Comparison of ENCODE assay signal across 26 cellular contexts in the genomic region with DNA sequence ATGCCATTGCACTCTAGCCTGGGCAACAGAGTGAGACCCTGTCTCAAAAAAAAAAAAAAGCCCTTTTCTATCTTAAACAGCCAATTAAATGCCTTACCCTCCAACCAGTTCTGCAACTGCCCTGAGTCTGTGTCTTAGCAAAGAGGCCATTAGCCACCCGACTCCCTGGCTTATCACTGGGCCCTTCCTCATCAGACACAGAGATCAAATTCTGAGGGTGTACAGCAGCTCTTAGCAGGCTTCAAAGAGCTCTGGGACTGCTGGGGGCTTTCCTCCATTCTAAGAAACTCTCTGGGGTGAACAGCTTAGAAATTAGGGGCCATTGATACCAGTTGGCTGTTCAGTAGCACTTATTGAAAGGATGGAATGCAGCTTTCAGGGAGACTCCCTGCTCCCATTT.
"Had no signal": no experiment of that assay in that cellular context is flagged by ENCODE, and none has a peak within 500 bp of the region (broad histone marks: within the 10 kb centered on the region; RNA-seq: fewer than 3 reads in every experiment).

No MANE protein-coding gene starts in this region.

- H3K27ac Mint-ChIP-seq: activated CD4-positive, alpha-beta memory T cell treated with anti-CD3 and anti-CD28 coated beads for 36 hours; activated CD4-positive, alpha-beta T cell treated with anti-CD3 and anti-CD28 coated beads, Interleukin-2, amount 10 ng/mL, durations not matched to agents 24 days and 14 days; activated T-cell treated with anti-CD3 and anti-CD28 coated beads, Interleukin-2, amount 50 U/mL, for 24 hours; naive B cell; stimulated activated effector memory CD8-positive, alpha-beta T cell treated with anti-CD3 and anti-CD28 coated beads, Interleukin-12 subunit alpha, Interleukin-12 subunit beta, amount 100 ng/mL, for 72 hours; stimulated activated naive CD8-positive, alpha-beta T cell treated with anti-CD3 and anti-CD28 coated beads, Interleukin-15, Interleukin-2, amounts not matched to agents 100 ng/mL and 50 ng/mL, for 24 hours; T-helper 1 cell treated with Interleukin-12 subunit alpha and Interleukin-12 subunit beta and Interleukin-4 antibody, amounts not matched to agents 30 μg/mL and 1 μg/mL, for 36 hours had no signal

- H3K36me3 Mint-ChIP-seq: activated CD4-positive, alpha-beta memory T cell treated with anti-CD3 and anti-CD28 coated beads for 36 hours; naive B cell; stimulated activated effector memory CD8-positive, alpha-beta T cell treated with anti-CD3 and anti-CD28 coated beads, Interleukin-12 subunit alpha, Interleukin-12 subunit beta, amount 100 ng/mL, for 72 hours had no signal

- H3K4me3 Mint-ChIP-seq: activated CD4-positive, alpha-beta memory T cell treated with anti-CD3 and anti-CD28 coated beads for 36 hours; activated CD4-positive, alpha-beta T cell treated with anti-CD3 and anti-CD28 coated beads, Interleukin-2, amount 10 ng/mL, durations not matched to agents 24 days and 14 days; activated T-cell treated with anti-CD3 and anti-CD28 coated beads, Interleukin-2, amount 50 U/mL, for 24 hours; central memory CD8-positive, alpha-beta T cell; naive B cell; stimulated activated effector memory CD8-positive, alpha-beta T cell treated with anti-CD3 and anti-CD28 coated beads, Interleukin-12 subunit alpha, Interleukin-12 subunit beta, amount 100 ng/mL, for 72 hours; stimulated activated naive CD8-positive, alpha-beta T cell treated with anti-CD3 and anti-CD28 coated beads, Interleukin-15, Interleukin-2, amounts not matched to agents 100 ng/mL and 50 ng/mL, for 24 hours; T-helper 1 cell treated with Interleukin-12 subunit alpha and Interleukin-12 subunit beta and Interleukin-4 antibody, amounts not matched to agents 30 μg/mL and 1 μg/mL, for 36 hours had no signal

- H3K27ac ChIP-seq: breast epithelium, gastrocnemius medialis, thyroid gland, upper lobe of left lung, vagina had no signal

- H3K9me3 Mint-ChIP-seq: activated CD4-positive, alpha-beta memory T cell treated with anti-CD3 and anti-CD28 coated beads for 36 hours; activated CD4-positive, alpha-beta T cell treated with anti-CD3 and anti-CD28 coated beads, Interleukin-2, amount 10 ng/mL, durations not matched to agents 24 days and 14 days; activated T-cell treated with anti-CD3 and anti-CD28 coated beads, Interleukin-2, amount 50 U/mL, for 24 hours; central memory CD8-positive, alpha-beta T cell; stimulated activated effector memory CD8-positive, alpha-beta T cell treated with anti-CD3 and anti-CD28 coated beads, Interleukin-12 subunit alpha, Interleukin-12 subunit beta, amount 100 ng/mL, for 72 hours; stimulated activated naive CD8-positive, alpha-beta T cell treated with anti-CD3 and anti-CD28 coated beads, Interleukin-15, Interleukin-2, amounts not matched to agents 100 ng/mL and 50 ng/mL, for 24 hours; T-helper 1 cell treated with Interleukin-12 subunit alpha and Interleukin-12 subunit beta and Interleukin-4 antibody, amounts not matched to agents 30 μg/mL and 1 μg/mL, for 36 hours had no signal

- DNase-seq: activated CD4-positive, alpha-beta memory T cell treated with anti-CD3 and anti-CD28 coated beads for 36 hours; activated CD4-positive, alpha-beta T cell treated with anti-CD3 and anti-CD28 coated beads, Interleukin-2, amount 10 ng/mL, durations not matched to agents 24 days and 14 days; activated CD4-positive, CD25-positive, alpha-beta regulatory T cell treated with anti-CD3 and anti-CD28 coated beads, Interleukin-2, amount 50 U/mL, for 72 hours; activated CD8-positive, alpha-beta memory T cell treated with anti-CD3 and anti-CD28 coated beads, Interleukin-2, amount 50 U/mL, for 48 hours; activated gamma-delta T cell treated with Interleukin-2 at 50 U/mL for 16 hours; activated naive CD4-positive, alpha-beta T cell treated with anti-CD3 and anti-CD28 coated beads, Interleukin-2, amount 50 U/mL, for 16 hours; activated T-cell treated with anti-CD3 and anti-CD28 coated beads, Interleukin-2, amount 50 U/mL, for 24 hours; amniotic stem cell; dermis blood vessel endothelial cell; effector memory CD4-positive, alpha-beta T cell; erythroblast; gastrocnemius medialis; left ventricle myocardium superior; naive B cell; stimulated activated CD4-positive, alpha-beta T cell treated with anti-CD3 and anti-CD28 coated beads, Interleukin-12 subunit alpha, Interleukin-12 subunit beta, amount 100 ng/mL, for 4 hours; stimulated activated CD4-positive, alpha-beta T cell treated with anti-CD3 and anti-CD28 coated beads, Interleukin-4, amount 100 ng/mL, for 1 hour; thyroid gland; upper lobe of left lung had no signal

- H3K36me3 ChIP-seq: breast epithelium, gastrocnemius medialis, thyroid gland, upper lobe of left lung, vagina had no signal

- H3K27me3 Mint-ChIP-seq: activated CD4-positive, alpha-beta T cell treated with anti-CD3 and anti-CD28 coated beads, Interleukin-2, amount 10 ng/mL, durations not matched to agents 24 days and 14 days had no signal

- H3K4me3 ChIP-seq: breast epithelium, gastrocnemius medialis, skin epidermis, thyroid gland, upper lobe of left lung, vagina had no signal

- H3K4me1 Mint-ChIP-seq: activated CD4-positive, alpha-beta T cell treated with anti-CD3 and anti-CD28 coated beads, Interleukin-2, amount 10 ng/mL, durations not matched to agents 24 days and 14 days; central memory CD8-positive, alpha-beta T cell; naive B cell; stimulated activated effector memory CD8-positive, alpha-beta T cell treated with anti-CD3 and anti-CD28 coated beads, Interleukin-12 subunit alpha, Interleukin-12 subunit beta, amount 100 ng/mL, for 72 hours had no signal

- ATAC-seq: gastrocnemius medialis; left ventricle myocardium superior; sciatic nerve; stimulated activated effector memory CD8-positive, alpha-beta T cell treated with anti-CD3 and anti-CD28 coated beads, Interleukin-12 subunit alpha, Interleukin-12 subunit beta, amount 100 ng/mL, for 72 hours had no signal

- H3K9me3 ChIP-seq: breast epithelium, gastrocnemius medialis, thyroid gland, upper lobe of left lung, vagina had no signal

- H3K27me3 ChIP-seq: breast epithelium, gastrocnemius medialis, thyroid gland, upper lobe of left lung, vagina had no signal

- H3K4me1 ChIP-seq: breast epithelium, gastrocnemius medialis, thyroid gland had no signal
